ENCODE assay signal across 27 cellular contexts in the genomic region with DNA sequence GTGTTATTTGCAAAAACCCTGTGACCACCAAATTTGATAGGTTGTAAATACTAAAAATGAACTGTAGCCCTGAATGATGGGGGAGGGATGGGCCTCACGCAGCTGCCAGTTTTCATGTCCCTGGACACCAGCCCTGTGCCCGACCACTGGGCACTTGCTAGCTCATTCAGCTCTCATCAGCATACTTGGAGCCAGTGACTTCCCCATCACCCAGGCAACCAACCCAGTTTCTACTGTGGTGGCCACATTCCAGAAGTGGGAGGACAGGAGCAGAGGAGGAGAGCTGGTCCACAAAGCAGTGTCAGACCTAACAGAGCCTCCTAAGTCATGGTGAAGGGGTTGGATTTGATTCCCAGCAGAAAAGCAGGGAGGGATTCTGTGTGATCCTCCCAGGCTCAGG.
DNase-seq lines count a peak whose midpoint lies in the region; ATAC-seq and TF ChIP-seq lines count a peak whose summit lies in the region.
"Had no signal": no experiment of that assay in that cellular context is flagged by ENCODE, and none has a peak within 500 bp of the region (broad histone marks: within the 10 kb centered on the region; RNA-seq: fewer than 3 reads in every experiment).

No MANE protein-coding gene starts in this region.

- no peak for ATAC-seq in HG03108 (IDR thresholded peaks at IDR 0.05; ENCODE audit: unreplicated experiment)
- ATAC-seq: gastrocnemius medialis; left colon; natural killer cell treated with Interleukin-12 subunit alpha and Interleukin-12 subunit beta and Interleukin-15 and Interleukin-18, amount 100 ng/mL, for 72 hours; stimulated activated effector memory CD8-positive, alpha-beta T cell treated with anti-CD3 and anti-CD28 coated beads, Interleukin-12 subunit alpha, Interleukin-12 subunit beta, amount 100 ng/mL, for 72 hours; T-helper 17 cell had no signal

- intact Hi-C loops in MCF 10A (cut with micrococcal nuclease) (no loop called here), breast epithelium (cut with DNase I; ENCODE audit: low total_unique reads) (no loop called here)

- H3K27me3 Mint-ChIP-seq in MCF 10A (ENCODE audit: insufficient read depth, unreplicated experiment), result no peaks in the 10 kb centered on the region
- H3K27me3 Mint-ChIP-seq in activated T-cell treated with anti-CD3 and anti-CD28 coated beads, Interleukin-2, amount 50 U/mL, for 24 hours, result peaks cover 25% of the 10 kb centered on the region

- H3K36me3 ChIP-seq in breast epithelium, result no peaks in the 10 kb centered on the region
- H3K36me3 ChIP-seq: esophagus squamous epithelium, gastrocnemius medialis, prostate gland, thoracic aorta had no signal

- peaks cover 0 to 1% of the 10 kb centered on the region in 2 donors for H3K9me3 ChIP-seq in breast epithelium
- H3K9me3 ChIP-seq: gastrocnemius medialis, prostate gland, thoracic aorta had no signal

- peaks cover 20% of the 10 kb centered on the region for H3K4me1 Mint-ChIP-seq in MCF 10A (ENCODE audit: insufficient read depth, unreplicated experiment)
- H3K4me1 Mint-ChIP-seq in activated T-cell treated with anti-CD3 and anti-CD28 coated beads, Interleukin-2, amount 50 U/mL, for 24 hours (ENCODE audit: low read depth), result peaks cover 3% of the 10 kb centered on the region
- H3K4me1 Mint-ChIP-seq: activated naive CD4-positive, alpha-beta T cell treated with anti-CD3 and anti-CD28 coated beads, Interleukin-2, amount 10 ng/mL, durations not matched to agents 7 days and 5 days; stimulated activated effector memory CD8-positive, alpha-beta T cell treated with anti-CD3 and anti-CD28 coated beads, Interleukin-12 subunit alpha, Interleukin-12 subunit beta, amount 100 ng/mL, for 72 hours; T-helper 17 cell had no signal

- POLR2A ChIA-PET in MCF 10A (lab: Yijun Ruan, JAX), result interaction anchor here (0.8 to 1.4 kb wide), 2 partner anchors 14 to 20 kb away, joined by 4 read pairs; no protein-coding TSS in a partner anchor

- no peak overlapping the region for H3K4me3 Mint-ChIP-seq in MCF 10A (ENCODE audit: unreplicated experiment)
- H3K4me3 Mint-ChIP-seq in activated T-cell treated with anti-CD3 and anti-CD28 coated beads, Interleukin-2, amount 50 U/mL, for 24 hours, result no peak overlapping the region
- H3K4me3 Mint-ChIP-seq: activated naive CD4-positive, alpha-beta T cell treated with anti-CD3 and anti-CD28 coated beads, Interleukin-2, amount 10 ng/mL, durations not matched to agents 7 days and 5 days; natural killer cell treated with Interleukin-12 subunit alpha and Interleukin-12 subunit beta and Interleukin-15 and Interleukin-18, amount 100 ng/mL, for 72 hours; stimulated activated effector memory CD8-positive, alpha-beta T cell treated with anti-CD3 and anti-CD28 coated beads, Interleukin-12 subunit alpha, Interleukin-12 subunit beta, amount 100 ng/mL, for 72 hours; T-helper 17 cell had no signal

- peaks cover 6% of the 10 kb centered on the region for H3K36me3 Mint-ChIP-seq in MCF 10A (ENCODE audit: insufficient read depth, unreplicated experiment)
- H3K36me3 Mint-ChIP-seq in activated T-cell treated with anti-CD3 and anti-CD28 coated beads, Interleukin-2, amount 50 U/mL, for 24 hours (ENCODE audit: low read depth), result no peaks in the 10 kb centered on the region
- H3K36me3 Mint-ChIP-seq: activated naive CD4-positive, alpha-beta T cell treated with anti-CD3 and anti-CD28 coated beads, Interleukin-2, amount 10 ng/mL, durations not matched to agents 7 days and 5 days; natural killer cell treated with Interleukin-12 subunit alpha and Interleukin-12 subunit beta and Interleukin-15 and Interleukin-18, amount 100 ng/mL, for 72 hours; stimulated activated effector memory CD8-positive, alpha-beta T cell treated with anti-CD3 and anti-CD28 coated beads, Interleukin-12 subunit alpha, Interleukin-12 subunit beta, amount 100 ng/mL, for 72 hours had no signal

- CTCF ChIA-PET in MCF 10A (lab: Yijun Ruan, JAX), result interaction anchor here (0.7 kb wide), 1 partner anchor 55 kb away, joined by 3 read pairs; no protein-coding TSS in a partner anchor

- no peak overlapping the region for H3K4me3 ChIP-seq in breast epithelium
- H3K4me3 ChIP-seq: esophagus squamous epithelium, gastrocnemius medialis, prostate gland, SK-N-MC, thoracic aorta had no signal

- no peak overlapping the region for H3K27ac ChIP-seq in breast epithelium
- H3K27ac ChIP-seq: 22Rv1, esophagus squamous epithelium, gastrocnemius medialis, prostate gland, SK-N-MC, thoracic aorta had no signal

- H3K4me1 ChIP-seq in breast epithelium, result no peaks in the 10 kb centered on the region
- H3K4me1 ChIP-seq: esophagus squamous epithelium, gastrocnemius medialis, prostate gland had no signal

- peak overlapping the region; percentile 92 for H3K27ac Mint-ChIP-seq in MCF 10A (ENCODE audit: low read depth, unreplicated experiment)
- no peak overlapping the region for H3K27ac Mint-ChIP-seq in activated T-cell treated with anti-CD3 and anti-CD28 coated beads, Interleukin-2, amount 50 U/mL, for 24 hours
- H3K27ac Mint-ChIP-seq: activated naive CD4-positive, alpha-beta T cell treated with anti-CD3 and anti-CD28 coated beads, Interleukin-2, amount 10 ng/mL, durations not matched to agents 7 days and 5 days; natural killer cell treated with Interleukin-12 subunit alpha and Interleukin-12 subunit beta and Interleukin-15 and Interleukin-18, amount 100 ng/mL, for 72 hours; stimulated activated effector memory CD8-positive, alpha-beta T cell treated with anti-CD3 and anti-CD28 coated beads, Interleukin-12 subunit alpha, Interleukin-12 subunit beta, amount 100 ng/mL, for 72 hours; T-helper 17 cell had no signal

- H3K27me3 ChIP-seq in breast epithelium, result no peaks in the 10 kb centered on the region
- H3K27me3 ChIP-seq: esophagus squamous epithelium, gastrocnemius medialis had no signal

- no TSS peak for BruUV-seq in MCF 10A (replicated peaks; lab: Mats Ljungman, UMichigan)

- DNase-seq in MCF 10A (ENCODE audit: unreplicated experiment), result no peak
- no peak for DNase-seq in breast epithelium (ENCODE audit: low spot score in 2 of 2)
- peak in 44 of 51 donors; percentile 9 to 86 (median 44) for DNase-seq in hypothalamus (lab: John Stamatoyannopoulos, UW)
- peak in 54 of 56 donors; percentile 9 to 76 (median 48) for DNase-seq in nucleus accumbens (lab: John Stamatoyannopoulos, UW)
- DNase-seq in activated T-cell treated with anti-CD3 and anti-CD28 coated beads, Interleukin-2, amount 50 U/mL, for 24 hours, result no peak
- no peak for DNase-seq in mesenteric fat pad (ENCODE audit: low spot score)
- DNase-seq in effector CD8-positive, alpha-beta T cell (lab: John Stamatoyannopoulos, UW), result no peak
- DNase-seq: activated CD4-positive, alpha-beta T cell treated with anti-CD3 and anti-CD28 coated beads for 48 hours; activated naive CD4-positive, alpha-beta T cell treated with anti-CD3 and anti-CD28 coated beads, Interleukin-2, amount 10 ng/mL, durations not matched to agents 7 days and 5 days; AML-193; aorta; DMS79 treated with DMSO at 0.1 percent for 48 hours; esophagus squamous epithelium; gastrocnemius medialis; left colon; NCI-H1105 treated with DMSO at 0.1 percent for 48 hours; NCI-H2081 treated with DMSO at 0.1 percent for 48 hours; small intestine; stimulated activated CD4-positive, alpha-beta T cell treated with anti-CD3 and anti-CD28 coated beads, Interleukin-2, amount 100 ng/mL, for 24 hours; T-helper 17 cell had no signal

- TF ChIP-seq CTCF in MCF 10A (IDR thresholded peaks at IDR 0.05; ENCODE audit: unreplicated experiment), result no peak
- no peak for TF ChIP-seq CTCF in breast epithelium (IDR thresholded peaks at IDR 0.05)

- TF ChIP-seq POLR2A in breast epithelium (IDR thresholded peaks at IDR 0.05), result no peak

- H3K9me3 Mint-ChIP-seq in MCF 10A (ENCODE audit: unreplicated experiment), result peaks cover 6% of the 10 kb centered on the region
- H3K9me3 Mint-ChIP-seq in activated T-cell treated with anti-CD3 and anti-CD28 coated beads, Interleukin-2, amount 50 U/mL, for 24 hours, result no peaks in the 10 kb centered on the region
- H3K9me3 Mint-ChIP-seq: activated naive CD4-positive, alpha-beta T cell treated with anti-CD3 and anti-CD28 coated beads, Interleukin-2, amount 10 ng/mL, durations not matched to agents 7 days and 5 days had no signal

Comparison
In these comparisons a context has a peak if more than half of its experiments do, and no peak if none do; other contexts are left out.
1. DNase-seq: peak in hypothalamus (44 of 51) and nucleus accumbens (54 of 56); none in MCF 10A (single experiment), breast epithelium (0 of 2), activated T-cell treated with anti-CD3 and anti-CD28 coated beads, Interleukin-2, amount 50 U/mL, for 24 hours (single experiment), mesenteric fat pad (single experiment) and effector CD8-positive, alpha-beta T cell (single experiment).